Comparison of ENCODE assay signal across 33 cellular contexts in genomic region chr1:95572002-95572401, GRCh38.
DNase-seq lines count a peak whose midpoint lies in the region; ATAC-seq and TF ChIP-seq lines count a peak whose summit lies in the region.
"Had no signal": no experiment of that assay in that cellular context is flagged by ENCODE, and none has a peak within 500 bp of the region (broad histone marks: within the 10 kb centered on the region; RNA-seq: fewer than 3 reads in every experiment).

No MANE protein-coding gene starts in this region.

- H3F3A ChIP-seq in SK-N-SH (replicated peaks; ENCODE audit: insufficient read depth) = no peaks in the 10 kb centered on the region
- no peaks in the 10 kb centered on the region for H3F3A ChIP-seq in neural cell (ENCODE audit: insufficient read depth, low read length, poor library complexity, severe bottlenecking)

- H3K4me2 ChIP-seq in SK-N-SH (no peak overlapping the region), mesendoderm (ENCODE audit: low read length) (no peak overlapping the region), neural cell (ENCODE audit: low read length) (no peak overlapping the region)
- H3K4me2 ChIP-seq: A549; BLaER1; BLaER1 treated with 17β-estradiol and CSF1 and Interleukin-3, amounts not matched to agents 10 nM and 100 nM had no signal

- TF ChIP-seq EP300 in SK-N-SH (IDR thresholded peaks at IDR 0.05; ENCODE audit: borderline replicate concordance in 1 of 2, low read depth in 1 of 2, low read length in 1 of 2) = peak in 1 of 2 experiments; percentile 77; a peak in 2 of 4 replicates
- no peak for TF ChIP-seq EP300 in neural cell (conservative IDR thresholded peaks at IDR 0.05; ENCODE audit: poor library complexity, severe bottlenecking)
- TF ChIP-seq EP300 in sigmoid colon (IDR thresholded peaks at IDR 0.05) = no peak

- H3K4ac ChIP-seq in mesendoderm (ENCODE audit: low read depth, low read length) = no peak overlapping the region

- H2BK15ac ChIP-seq in mesendoderm (replicated peaks; ENCODE audit: low read depth) = no peak overlapping the region

- H4K20me1 ChIP-seq in SK-N-SH (ENCODE audit: insufficient read depth) (no peaks in the 10 kb centered on the region), neural cell (ENCODE audit: insufficient read depth) (no peaks in the 10 kb centered on the region)
- H4K20me1 ChIP-seq: BLaER1; BLaER1 treated with 17β-estradiol and CSF1 and Interleukin-3, amounts not matched to agents 10 nM and 100 nM had no signal

- no peak for TF ChIP-seq POLR2A in sigmoid colon (IDR thresholded peaks at IDR 0.05)

- no peak overlapping the region for H3K4me3 ChIP-seq in SK-N-SH (ENCODE audit: low read depth in 2 of 2, low read length in 1 of 2)
- H3K4me3 ChIP-seq in HEK293 (ENCODE audit: low read depth, low read length) = no peak overlapping the region
- no peak overlapping the region for H3K4me3 ChIP-seq in mesendoderm (ENCODE audit: low read length)
- no peak overlapping the region for H3K4me3 ChIP-seq in neural cell (ENCODE audit: low read length)
- H3K4me3 ChIP-seq in MG63 = no peak overlapping the region
- H3K4me3 ChIP-seq in sigmoid colon = no peak overlapping the region
- H3K4me3 ChIP-seq: A549; BLaER1; BLaER1 treated with 17β-estradiol and CSF1 and Interleukin-3, amounts not matched to agents 10 nM and 100 nM had no signal

- TF ChIP-seq CTCF in SK-N-SH (IDR thresholded peaks at IDR 0.05) = no peak
- no peak for TF ChIP-seq CTCF in HEK293 (tag by site-specific recombination; IDR thresholded peaks at IDR 0.05)
- no peak for TF ChIP-seq CTCF in neural cell (IDR thresholded peaks at IDR 0.05; ENCODE audit: poor library complexity, severe bottlenecking)
- TF ChIP-seq CTCF in sigmoid colon (IDR thresholded peaks at IDR 0.05) = no peak

- H3K9me3 ChIP-seq in SK-N-SH (no peaks in the 10 kb centered on the region), HEK293 (ENCODE audit: control insufficient read depth, insufficient read depth, low read depth, low read length) (no peaks in the 10 kb centered on the region), neural cell (ENCODE audit: low read length) (no peaks in the 10 kb centered on the region), MG63 (no peaks in the 10 kb centered on the region), sigmoid colon (no peaks in the 10 kb centered on the region)
- H3K9me3 ChIP-seq: A549; BE2C; BLaER1; BLaER1 treated with 17β-estradiol and CSF1 and Interleukin-3, amounts not matched to agents 10 nM and 100 nM; Caco-2 had no signal

- no peak overlapping the region for H2BK120ac ChIP-seq in mesendoderm (ENCODE audit: low read depth, low read length)

- intact Hi-C loops in sigmoid colon (cut with DNase I) = no loop called here

- H3K79me1 ChIP-seq in mesendoderm (ENCODE audit: low read length) = no peaks in the 10 kb centered on the region

- H3K36me3 ChIP-seq in SK-N-SH (replicated peaks in 1 of 2; ENCODE audit: control insufficient read depth in 1 of 2, insufficient read depth in 2 of 2, low read length in 1 of 2) (no peaks in the 10 kb centered on the region), HEK293 (ENCODE audit: control insufficient read depth in 2 of 2, insufficient read depth in 1 of 2, low read length in 2 of 2) (no peaks in the 10 kb centered on the region), mesendoderm (ENCODE audit: control insufficient read depth, insufficient read depth, low read length) (no peaks in the 10 kb centered on the region), neural cell (ENCODE audit: insufficient read depth, low read length) (no peaks in the 10 kb centered on the region), MG63 (no peaks in the 10 kb centered on the region), sigmoid colon (no peaks in the 10 kb centered on the region)
- H3K36me3 ChIP-seq: BE2C; BLaER1; BLaER1 treated with 17β-estradiol and CSF1 and Interleukin-3, amounts not matched to agents 10 nM and 100 nM had no signal

- H3K79me2 ChIP-seq in SK-N-SH (ENCODE audit: insufficient read depth) (no peaks in the 10 kb centered on the region), mesendoderm (ENCODE audit: control insufficient read depth, insufficient read depth, low read length) (no peaks in the 10 kb centered on the region), neural cell (replicated peaks; ENCODE audit: insufficient read depth, low read length) (no peaks in the 10 kb centered on the region)

- H2AFZ ChIP-seq in SK-N-SH (ENCODE audit: low read depth) (no peak overlapping the region), neural cell (ENCODE audit: low read depth, low read length) (no peak overlapping the region)

- H3K9ac ChIP-seq in SK-N-SH = no peak overlapping the region
- no peak overlapping the region for H3K9ac ChIP-seq in mesendoderm (ENCODE audit: low read length)
- H3K9ac ChIP-seq in neural cell (ENCODE audit: low read length) = no peak overlapping the region
- H3K9ac ChIP-seq: BLaER1; BLaER1 treated with 17β-estradiol and CSF1 and Interleukin-3, amounts not matched to agents 10 nM and 100 nM had no signal

- H3K18ac ChIP-seq in mesendoderm (ENCODE audit: low read length) = no peak overlapping the region

- H3K9me2 ChIP-seq in SK-N-SH (no peaks in the 10 kb centered on the region), neural cell (ENCODE audit: insufficient read depth, low read length) (no peaks in the 10 kb centered on the region)

- H3K23ac ChIP-seq in mesendoderm (ENCODE audit: low read length) = no peak overlapping the region

- H2AK5ac ChIP-seq in mesendoderm (ENCODE audit: low read length) = no peak overlapping the region

- H3K27ac ChIP-seq in SK-N-SH (ENCODE audit: low read depth in 2 of 2, low read length in 1 of 2) = peak overlapping the region in 1 of 2 experiments; percentile 84; a peak in 2 of 4 replicates
- H3K27ac ChIP-seq in HEK293 (ENCODE audit: extremely low read depth, low read depth, low read length) = no peak overlapping the region
- no peak overlapping the region for H3K27ac ChIP-seq in mesendoderm (ENCODE audit: low read depth, low read length)
- peak overlapping the region; percentile 66 for H3K27ac ChIP-seq in neural cell (ENCODE audit: low read length)
- no peak overlapping the region for H3K27ac ChIP-seq in sigmoid colon
- H3K27ac ChIP-seq: 22Rv1; A549; BLaER1; BLaER1 treated with 17β-estradiol and CSF1 and Interleukin-3, amounts not matched to agents 10 nM and 100 nM; C4-2B had no signal

- no peak overlapping the region for H4K8ac ChIP-seq in mesendoderm (ENCODE audit: low read depth, low read length)

- CTCF ChIA-PET in SK-N-SH (lab: Yijun Ruan, JAX) = interaction anchor here (0.7 to 0.8 kb wide), 2 partner anchors 176 to 192 kb away, joined by 3 to 4 read pairs; no protein-coding TSS in a partner anchor
- CTCF ChIA-PET in HEK293 (lab: Yijun Ruan, JAX) = no interaction called here

- no peak overlapping the region for H3K56ac ChIP-seq in mesendoderm (ENCODE audit: low read length)

- ATAC-seq in SK-N-SH treated with all-trans-retinoic acid at 6 μM for 48 hours = no peak
- no peak for ATAC-seq in GM19328 (IDR thresholded peaks at IDR 0.05; ENCODE audit: unreplicated experiment)
- ATAC-seq: A549; CD8-positive, alpha-beta T cell had no signal

- H3K27me3 ChIP-seq in SK-N-SH (ENCODE audit: insufficient read depth) (no peaks in the 10 kb centered on the region), mesendoderm (ENCODE audit: insufficient read depth, low read length, poor library complexity) (no peaks in the 10 kb centered on the region), neural cell (ENCODE audit: insufficient read depth, low read depth, low read length) (no peaks in the 10 kb centered on the region), MG63 (no peaks in the 10 kb centered on the region), sigmoid colon (no peaks in the 10 kb centered on the region)
- H3K27me3 ChIP-seq: BE2C; BLaER1; BLaER1 treated with 17β-estradiol and CSF1 and Interleukin-3, amounts not matched to agents 10 nM and 100 nM had no signal

- DNase-seq in SK-N-SH (peak; percentile 9), mesendoderm (peak; percentile 13), MG63 (no peak), sigmoid colon (no peak)
- DNase-seq: 8988T; ACHN; AML-193; BE2C; C1 segment of cervical spinal cord; Caco-2; Calu3; CD4-positive, alpha-beta memory T cell; CD4-positive, alpha-beta T cell; CD4-positive, CD25-positive, alpha-beta regulatory T cell; CD8-positive, alpha-beta memory T cell; CD8-positive, alpha-beta T cell; COR-L47; DMS 273 treated with DMSO at 0.1 percent for 48 hours; DMS153; DMS53; DMS79; DMS79 treated with DMSO at 0.1 percent for 48 hours; DND-41; EL had no signal

- WGBS in SK-N-SH (ENCODE audit: low lambda C conversion rate) = 12% methylated on average over 3 of the region's 3 CpGs
- no CpG with 5 or more reads among the region's 3 CpGs for WGBS in mesendoderm (ENCODE audit: extremely low coverage, insufficient coverage, low lambda C conversion rate)
- 91 to 93% methylated on average over 3 of the region's 3 CpGs for WGBS in sigmoid colon, 2 donors

- no peak overlapping the region for H2BK5ac ChIP-seq in mesendoderm (ENCODE audit: low read length)

- H3K4me1 ChIP-seq in SK-N-SH (ENCODE audit: control insufficient read depth in 1 of 2, insufficient read depth in 2 of 2, low read depth in 1 of 2, low read length in 1 of 2) = peaks cover 0 to 2% of the 10 kb centered on the region in 2 experiments; a peak in 1 of 4 replicates
- no peaks in the 10 kb centered on the region for H3K4me1 ChIP-seq in HEK293 (ENCODE audit: control insufficient read depth, insufficient read depth, low read length)
- no peaks in the 10 kb centered on the region for H3K4me1 ChIP-seq in mesendoderm (ENCODE audit: control insufficient read depth, low read depth, low read length)
- no peaks in the 10 kb centered on the region for H3K4me1 ChIP-seq in sigmoid colon
- H3K4me1 ChIP-seq: A549, BLaER1, Caco-2 had no signal

- H4K5ac ChIP-seq in mesendoderm (ENCODE audit: low read length) = no peak overlapping the region

- POLR2A ChIA-PET in SK-N-SH (lab: Yijun Ruan, JAX) = no interaction called here
- POLR2A ChIA-PET in HEK293 (lab: Yijun Ruan, JAX) = no interaction called here

- TF ChIP-seq RAD21 in SK-N-SH (IDR thresholded peaks at IDR 0.05; ENCODE audit: low read length) (no peak; the same call in 1 of the 2 replicates), neural cell (conservative IDR thresholded peaks at IDR 0.05) (no peak)

TF ChIP-seq in SK-N-SH treated with all-trans-retinoic acid at 6 μM for 48 hours, 23 proteins besides CTCF, POLR2A, EP300 and RAD21 (continues in another document):
- TF ChIP-seq ZNF565 (CRISPR knock-in tag; conservative IDR thresholded peaks at IDR 0.05; ENCODE audit: low read depth) (no peak), ISL1 (CRISPR knock-in tag; IDR thresholded peaks at IDR 0.05) (no peak), ARNTL (CRISPR knock-in tag; IDR thresholded peaks at IDR 0.05; ENCODE audit: borderline replicate concordance, low read depth) (no peak)

TF ChIP-seq in HEK293, 187 proteins besides CTCF, POLR2A, EP300 and RAD21:
- TF ChIP-seq ZNF391 (tag by site-specific recombination; IDR thresholded peaks at IDR 0.05; ENCODE audit: borderline replicate concordance, low read depth) (no peak), ZNF157 (tag by site-specific recombination; IDR thresholded peaks at IDR 0.05) (peak; percentile 69)

Comparison
In these comparisons a context has a peak if more than half of its experiments do, and no peak if none do; other contexts are left out.
1. DNase-seq: peak in SK-N-SH (single experiment) and mesendoderm (single experiment); none in MG63 (single experiment) and sigmoid colon (single experiment).